Comparison of ENCODE assay signal across 24 cellular contexts in genomic region chr1:237084399-237085077, GRCh38. TPM values are rescaled to one million over a fixed set of nuclear protein-coding genes. Genes with fewer than 3 reads are reported as not detected.
"Had no signal": no experiment of that assay in that cellular context is flagged by ENCODE, and none has a peak within 500 bp of the region (broad histone marks: within the 10 kb centered on the region; RNA-seq: fewer than 3 reads in every experiment).

No MANE protein-coding gene starts in this region.

- H3K9me3 ChIP-seq: colonic mucosa, esophagus squamous epithelium, gastrocnemius medialis, thoracic aorta, vagina had no signal

- DNase-seq: activated T-cell treated with anti-CD3 and anti-CD28 coated beads, Interleukin-2, amount 50 U/mL, for 1 hour; aorta; central memory CD4-positive, alpha-beta T cell; colonic mucosa; effector memory CD8-positive, alpha-beta T cell; esophagus squamous epithelium; gastrocnemius medialis; head of caudate nucleus; hypothalamus; nephron progenitor cell; occipital lobe; small intestine; stimulated activated CD4-positive, alpha-beta T cell treated with anti-CD3 and anti-CD28 coated beads, Interleukin-15, amount 100 ng/mL, for 24 hours; stimulated activated naive CD4-positive, alpha-beta T cell; T-helper 2 cell had no signal

- H3K27ac ChIP-seq: colonic mucosa, esophagus squamous epithelium, gastrocnemius medialis, thoracic aorta, vagina, VCaP had no signal

- H3K4me1 ChIP-seq: colonic mucosa, esophagus squamous epithelium, gastrocnemius medialis, vagina had no signal

- H3K36me3 Mint-ChIP-seq: activated naive CD4-positive, alpha-beta T cell treated with anti-CD3 and anti-CD28 coated beads, Interleukin-2, amount 50 U/mL, for 72 hours; brain; type B pancreatic cell had no signal

- H3K4me3 ChIP-seq: colonic mucosa, dorsolateral prefrontal cortex, esophagus squamous epithelium, gastrocnemius medialis, thoracic aorta, vagina had no signal

- H3K36me3 ChIP-seq: colonic mucosa, esophagus squamous epithelium, gastrocnemius medialis, thoracic aorta, vagina had no signal

- H3K27ac Mint-ChIP-seq: activated naive CD4-positive, alpha-beta T cell treated with anti-CD3 and anti-CD28 coated beads, Interleukin-2, amount 50 U/mL, for 72 hours; brain; effector memory CD8-positive, alpha-beta T cell; type B pancreatic cell had no signal

- ATAC-seq: activated naive CD4-positive, alpha-beta T cell treated with anti-CD3 and anti-CD28 coated beads, Interleukin-2, amount 50 U/mL, for 72 hours; effector memory CD8-positive, alpha-beta T cell; gastrocnemius medialis; sciatic nerve had no signal

- H3K27me3 Mint-ChIP-seq: brain had no signal

- H3K4me3 Mint-ChIP-seq: brain; effector memory CD8-positive, alpha-beta T cell; nephron progenitor cell; type B pancreatic cell had no signal

- H3K4me1 Mint-ChIP-seq: brain had no signal

- H3K27me3 ChIP-seq: colonic mucosa, dorsolateral prefrontal cortex, esophagus squamous epithelium, gastrocnemius medialis, vagina had no signal

RNA-seq across cellular contexts. Expression of gene RYR2, which starts 42.6 kb away (rescaled TPM):
- total RNA-seq: activated naive CD4-positive, alpha-beta T cell treated with anti-CD3 and anti-CD28 coated beads, Interleukin-2, amount 50 U/mL, for 72 hours; endothelial cell of umbilical vein had no signal
- polyA plus RNA-seq: endothelial cell of umbilical vein had no signal
